1 cellular context compared by ENCODE assay signal in the genomic region with DNA sequence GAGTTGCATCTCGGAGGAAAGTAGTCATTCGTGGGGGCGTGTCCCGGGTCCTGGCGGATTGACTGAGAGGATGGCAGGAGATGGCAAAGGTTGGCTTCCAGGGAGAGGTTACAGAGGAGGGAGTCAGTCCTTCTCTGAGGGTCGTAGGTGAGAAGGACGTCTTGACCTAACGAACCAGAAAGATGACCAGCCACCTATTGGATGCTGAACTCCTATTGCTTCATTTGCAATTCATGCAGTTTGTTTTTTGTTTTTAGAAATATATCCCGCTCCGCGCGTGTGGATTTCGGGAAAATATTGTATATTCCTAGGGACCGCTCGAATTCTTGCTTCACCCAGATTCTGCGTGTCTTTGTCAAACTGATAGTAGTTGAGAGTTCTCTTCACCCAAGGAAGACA.
TF ChIP-seq lines count a peak whose summit lies in the region.

No MANE protein-coding gene starts in this region.

TF ChIP-seq in GM23338, 12 proteins besides CTCF, POLR2A, EP300 and RAD21 (continued from another document):
- TF ChIP-seq, protein P1, sequence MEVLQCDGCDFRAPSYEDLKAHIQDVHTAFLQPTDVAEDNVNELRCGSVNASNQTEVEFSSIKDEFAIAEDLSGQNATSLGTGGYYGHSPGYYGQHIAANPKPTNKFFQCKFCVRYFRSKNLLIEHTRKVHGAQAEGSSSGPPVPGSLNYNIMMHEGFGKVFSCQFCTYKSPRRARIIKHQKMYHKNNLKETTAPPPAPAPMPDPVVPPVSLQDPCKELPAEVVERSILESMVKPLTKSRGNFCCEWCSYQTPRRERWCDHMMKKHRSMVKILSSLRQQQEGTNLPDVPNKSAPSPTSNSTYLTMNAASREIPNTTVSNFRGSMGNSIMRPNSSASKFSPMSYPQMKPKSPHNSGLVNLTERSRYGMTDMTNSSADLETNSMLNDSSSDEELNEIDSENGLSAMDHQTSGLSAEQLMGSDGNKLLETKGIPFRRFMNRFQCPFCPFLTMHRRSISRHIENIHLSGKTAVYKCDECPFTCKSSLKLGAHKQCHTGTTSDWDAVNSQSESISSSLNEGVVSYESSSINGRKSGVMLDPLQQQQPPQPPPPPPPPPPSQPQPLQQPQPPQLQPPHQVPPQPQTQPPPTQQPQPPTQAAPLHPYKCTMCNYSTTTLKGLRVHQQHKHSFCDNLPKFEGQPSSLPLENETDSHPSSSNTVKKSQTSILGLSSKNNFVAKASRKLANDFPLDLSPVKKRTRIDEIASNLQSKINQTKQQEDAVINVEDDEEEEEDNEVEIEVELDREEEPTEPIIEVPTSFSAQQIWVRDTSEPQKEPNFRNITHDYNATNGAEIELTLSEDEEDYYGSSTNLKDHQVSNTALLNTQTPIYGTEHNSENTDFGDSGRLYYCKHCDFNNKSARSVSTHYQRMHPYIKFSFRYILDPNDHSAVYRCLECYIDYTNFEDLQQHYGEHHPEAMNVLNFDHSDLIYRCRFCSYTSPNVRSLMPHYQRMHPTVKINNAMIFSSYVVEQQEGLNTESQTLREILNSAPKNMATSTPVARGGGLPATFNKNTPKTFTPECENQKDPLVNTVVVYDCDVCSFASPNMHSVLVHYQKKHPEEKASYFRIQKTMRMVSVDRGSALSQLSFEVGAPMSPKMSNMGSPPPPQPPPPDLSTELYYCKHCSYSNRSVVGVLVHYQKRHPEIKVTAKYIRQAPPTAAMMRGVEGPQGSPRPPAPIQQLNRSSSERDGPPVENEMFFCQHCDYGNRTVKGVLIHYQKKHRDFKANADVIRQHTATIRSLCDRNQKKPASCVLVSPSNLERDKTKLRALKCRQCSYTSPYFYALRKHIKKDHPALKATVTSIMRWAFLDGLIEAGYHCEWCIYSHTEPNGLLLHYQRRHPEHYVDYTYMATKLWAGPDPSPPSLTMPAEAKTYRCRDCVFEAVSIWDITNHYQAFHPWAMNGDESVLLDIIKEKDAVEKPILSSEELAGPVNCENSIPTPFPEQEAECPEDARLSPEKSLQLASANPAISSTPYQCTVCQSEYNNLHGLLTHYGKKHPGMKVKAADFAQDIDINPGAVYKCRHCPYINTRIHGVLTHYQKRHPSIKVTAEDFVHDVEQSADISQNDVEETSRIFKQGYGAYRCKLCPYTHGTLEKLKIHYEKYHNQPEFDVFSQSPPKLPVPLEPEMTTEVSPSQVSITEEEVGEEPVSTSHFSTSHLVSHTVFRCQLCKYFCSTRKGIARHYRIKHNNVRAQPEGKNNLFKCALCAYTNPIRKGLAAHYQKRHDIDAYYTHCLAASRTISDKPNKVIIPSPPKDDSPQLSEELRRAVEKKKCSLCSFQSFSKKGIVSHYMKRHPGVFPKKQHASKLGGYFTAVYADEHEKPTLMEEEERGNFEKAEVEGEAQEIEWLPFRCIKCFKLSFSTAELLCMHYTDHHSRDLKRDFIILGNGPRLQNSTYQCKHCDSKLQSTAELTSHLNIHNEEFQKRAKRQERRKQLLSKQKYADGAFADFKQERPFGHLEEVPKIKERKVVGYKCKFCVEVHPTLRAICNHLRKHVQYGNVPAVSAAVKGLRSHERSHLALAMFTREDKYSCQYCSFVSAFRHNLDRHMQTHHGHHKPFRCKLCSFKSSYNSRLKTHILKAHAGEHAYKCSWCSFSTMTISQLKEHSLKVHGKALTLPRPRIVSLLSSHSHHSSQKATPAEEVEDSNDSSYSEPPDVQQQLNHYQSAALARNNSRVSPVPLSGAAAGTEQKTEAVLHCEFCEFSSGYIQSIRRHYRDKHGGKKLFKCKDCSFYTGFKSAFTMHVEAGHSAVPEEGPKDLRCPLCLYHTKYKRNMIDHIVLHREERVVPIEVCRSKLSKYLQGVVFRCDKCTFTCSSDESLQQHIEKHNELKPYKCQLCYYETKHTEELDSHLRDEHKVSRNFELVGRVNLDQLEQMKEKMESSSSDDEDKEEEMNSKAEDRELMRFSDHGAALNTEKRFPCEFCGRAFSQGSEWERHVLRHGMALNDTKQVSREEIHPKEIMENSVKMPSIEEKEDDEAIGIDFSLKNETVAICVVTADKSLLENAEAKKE (CRISPR knock-in tag; IDR thresholded peaks at IDR 0.05): no peak
- TF ChIP-seq, protein P2, sequence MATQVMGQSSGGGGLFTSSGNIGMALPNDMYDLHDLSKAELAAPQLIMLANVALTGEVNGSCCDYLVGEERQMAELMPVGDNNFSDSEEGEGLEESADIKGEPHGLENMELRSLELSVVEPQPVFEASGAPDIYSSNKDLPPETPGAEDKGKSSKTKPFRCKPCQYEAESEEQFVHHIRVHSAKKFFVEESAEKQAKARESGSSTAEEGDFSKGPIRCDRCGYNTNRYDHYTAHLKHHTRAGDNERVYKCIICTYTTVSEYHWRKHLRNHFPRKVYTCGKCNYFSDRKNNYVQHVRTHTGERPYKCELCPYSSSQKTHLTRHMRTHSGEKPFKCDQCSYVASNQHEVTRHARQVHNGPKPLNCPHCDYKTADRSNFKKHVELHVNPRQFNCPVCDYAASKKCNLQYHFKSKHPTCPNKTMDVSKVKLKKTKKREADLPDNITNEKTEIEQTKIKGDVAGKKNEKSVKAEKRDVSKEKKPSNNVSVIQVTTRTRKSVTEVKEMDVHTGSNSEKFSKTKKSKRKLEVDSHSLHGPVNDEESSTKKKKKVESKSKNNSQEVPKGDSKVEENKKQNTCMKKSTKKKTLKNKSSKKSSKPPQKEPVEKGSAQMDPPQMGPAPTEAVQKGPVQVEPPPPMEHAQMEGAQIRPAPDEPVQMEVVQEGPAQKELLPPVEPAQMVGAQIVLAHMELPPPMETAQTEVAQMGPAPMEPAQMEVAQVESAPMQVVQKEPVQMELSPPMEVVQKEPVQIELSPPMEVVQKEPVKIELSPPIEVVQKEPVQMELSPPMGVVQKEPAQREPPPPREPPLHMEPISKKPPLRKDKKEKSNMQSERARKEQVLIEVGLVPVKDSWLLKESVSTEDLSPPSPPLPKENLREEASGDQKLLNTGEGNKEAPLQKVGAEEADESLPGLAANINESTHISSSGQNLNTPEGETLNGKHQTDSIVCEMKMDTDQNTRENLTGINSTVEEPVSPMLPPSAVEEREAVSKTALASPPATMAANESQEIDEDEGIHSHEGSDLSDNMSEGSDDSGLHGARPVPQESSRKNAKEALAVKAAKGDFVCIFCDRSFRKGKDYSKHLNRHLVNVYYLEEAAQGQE (IDR thresholded peaks at IDR 0.05; ENCODE audit: unreplicated experiment): no peak
- no peak for TF ChIP-seq STAT1 (IDR thresholded peaks at IDR 0.05; ENCODE audit: unreplicated experiment)
- no peak for TF ChIP-seq EZH2 (IDR thresholded peaks at IDR 0.05; ENCODE audit: low read depth, unreplicated experiment)
